1 cellular context compared by ENCODE assay signal in the genomic region with DNA sequence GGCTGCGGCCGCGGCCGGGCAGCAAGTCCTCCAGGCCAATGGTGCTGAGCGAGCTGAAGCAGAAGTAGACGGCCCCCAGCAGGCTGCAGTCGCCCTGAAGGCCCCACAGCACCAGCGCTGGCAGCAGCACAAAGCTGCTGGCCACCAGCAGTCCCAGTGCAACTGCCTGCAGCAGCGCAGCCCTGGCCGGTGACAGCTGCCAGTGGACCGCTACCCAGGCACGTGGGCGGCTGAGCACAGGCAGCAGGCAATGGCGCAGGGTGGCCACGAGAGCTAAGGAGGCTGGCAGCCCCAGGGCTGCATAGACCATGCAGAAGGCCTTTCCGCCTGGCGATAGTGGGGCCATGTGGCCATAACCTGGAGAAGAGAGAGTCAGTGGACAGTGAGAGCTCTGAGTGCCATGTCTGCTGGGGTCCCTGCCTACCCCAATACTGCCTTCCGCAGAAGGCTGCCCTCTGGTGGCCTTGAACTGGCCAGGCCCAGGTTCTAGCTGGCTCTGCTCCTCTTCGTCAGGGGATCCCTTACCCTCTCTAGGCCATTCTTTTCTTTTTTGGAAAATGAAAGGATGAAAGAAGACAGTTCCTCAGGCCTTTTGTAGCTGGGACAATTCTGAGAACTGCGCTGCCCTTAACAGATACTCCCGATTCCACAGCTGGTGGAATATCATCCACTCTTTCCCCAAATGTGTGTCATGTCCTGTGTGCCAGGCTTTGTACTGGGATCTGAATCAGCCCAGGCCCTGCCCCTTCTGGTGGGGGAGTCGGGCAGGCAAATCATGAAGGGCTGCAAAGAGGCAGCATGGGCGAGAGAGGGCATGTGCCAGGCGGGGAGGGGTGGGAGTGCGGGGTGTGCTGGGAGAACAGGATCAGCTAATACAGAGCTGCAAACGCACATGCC.
A peak's percentile ranks its signal among the peaks of the same experiment; 100 is the strongest.
TF ChIP-seq lines count a peak whose summit lies in the region.

No MANE protein-coding gene starts in this region.

TF ChIP-seq in HepG2, 621 proteins besides CTCF, POLR2A, EP300 and RAD21:
- no peak for TF ChIP-seq ZNF646 (CRISPR knock-in tag; IDR thresholded peaks at IDR 0.05)
- TF ChIP-seq ZBTB33 (CRISPR knock-in tag; IDR thresholded peaks at IDR 0.05), result peak; percentile 59
- TF ChIP-seq FOSL2 (CRISPR knock-in tag; IDR thresholded peaks at IDR 0.05), result peak; percentile 17; the same call in 1 of the 2 replicates
- TF ChIP-seq FOXK1 (CRISPR knock-in tag; IDR thresholded peaks at IDR 0.05; ENCODE audit: borderline replicate concordance, low read depth), result no peak
- TF ChIP-seq RXRA (CRISPR knock-in tag; IDR thresholded peaks at IDR 0.05), result peak; percentile 30; the same call in 1 of the 2 replicates
- 0 out of 2 replicates have a peak, but pooled peaks have one; percentile 54 for TF ChIP-seq ZNF30 (CRISPR knock-in tag; IDR thresholded peaks at IDR 0.05)
- peak; percentile 28 for TF ChIP-seq SMC3 (IDR thresholded peaks at IDR 0.05; ENCODE audit: low read length)
- TF ChIP-seq KDM2A (CRISPR knock-in tag; IDR thresholded peaks at IDR 0.05; ENCODE audit: borderline replicate concordance, low read depth), result peak; percentile 34; the same call in 1 of the 2 replicates
- TF ChIP-seq, protein P1, sequence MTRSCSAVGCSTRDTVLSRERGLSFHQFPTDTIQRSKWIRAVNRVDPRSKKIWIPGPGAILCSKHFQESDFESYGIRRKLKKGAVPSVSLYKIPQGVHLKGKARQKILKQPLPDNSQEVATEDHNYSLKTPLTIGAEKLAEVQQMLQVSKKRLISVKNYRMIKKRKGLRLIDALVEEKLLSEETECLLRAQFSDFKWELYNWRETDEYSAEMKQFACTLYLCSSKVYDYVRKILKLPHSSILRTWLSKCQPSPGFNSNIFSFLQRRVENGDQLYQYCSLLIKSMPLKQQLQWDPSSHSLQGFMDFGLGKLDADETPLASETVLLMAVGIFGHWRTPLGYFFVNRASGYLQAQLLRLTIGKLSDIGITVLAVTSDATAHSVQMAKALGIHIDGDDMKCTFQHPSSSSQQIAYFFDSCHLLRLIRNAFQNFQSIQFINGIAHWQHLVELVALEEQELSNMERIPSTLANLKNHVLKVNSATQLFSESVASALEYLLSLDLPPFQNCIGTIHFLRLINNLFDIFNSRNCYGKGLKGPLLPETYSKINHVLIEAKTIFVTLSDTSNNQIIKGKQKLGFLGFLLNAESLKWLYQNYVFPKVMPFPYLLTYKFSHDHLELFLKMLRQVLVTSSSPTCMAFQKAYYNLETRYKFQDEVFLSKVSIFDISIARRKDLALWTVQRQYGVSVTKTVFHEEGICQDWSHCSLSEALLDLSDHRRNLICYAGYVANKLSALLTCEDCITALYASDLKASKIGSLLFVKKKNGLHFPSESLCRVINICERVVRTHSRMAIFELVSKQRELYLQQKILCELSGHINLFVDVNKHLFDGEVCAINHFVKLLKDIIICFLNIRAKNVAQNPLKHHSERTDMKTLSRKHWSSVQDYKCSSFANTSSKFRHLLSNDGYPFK (CRISPR knock-in tag; IDR thresholded peaks at IDR 0.05; ENCODE audit: borderline replicate concordance), result 0 out of 2 replicates have a peak, but pooled peaks have one; percentile 33
- peak; percentile 62 for TF ChIP-seq AGO2 (optimal IDR thresholded peaks at IDR 0.05; ENCODE audit: low read depth, low read length)
- no peak for TF ChIP-seq FOXJ3 (CRISPR knock-in tag; IDR thresholded peaks at IDR 0.05; ENCODE audit: borderline replicate concordance)
- TF ChIP-seq ZNF446 (CRISPR knock-in tag; IDR thresholded peaks at IDR 0.05), result no peak
- TF ChIP-seq, protein P2, sequence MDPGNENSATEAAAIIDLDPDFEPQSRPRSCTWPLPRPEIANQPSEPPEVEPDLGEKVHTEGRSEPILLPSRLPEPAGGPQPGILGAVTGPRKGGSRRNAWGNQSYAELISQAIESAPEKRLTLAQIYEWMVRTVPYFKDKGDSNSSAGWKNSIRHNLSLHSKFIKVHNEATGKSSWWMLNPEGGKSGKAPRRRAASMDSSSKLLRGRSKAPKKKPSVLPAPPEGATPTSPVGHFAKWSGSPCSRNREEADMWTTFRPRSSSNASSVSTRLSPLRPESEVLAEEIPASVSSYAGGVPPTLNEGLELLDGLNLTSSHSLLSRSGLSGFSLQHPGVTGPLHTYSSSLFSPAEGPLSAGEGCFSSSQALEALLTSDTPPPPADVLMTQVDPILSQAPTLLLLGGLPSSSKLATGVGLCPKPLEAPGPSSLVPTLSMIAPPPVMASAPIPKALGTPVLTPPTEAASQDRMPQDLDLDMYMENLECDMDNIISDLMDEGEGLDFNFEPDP (CRISPR knock-in tag; conservative IDR thresholded peaks at IDR 0.05), result 0 out of 2 replicates have a peak, but pooled peaks have one; percentile 34
- peak; percentile 15; the same call in 1 of the 2 replicates for TF ChIP-seq ZFX (CRISPR knock-in tag; IDR thresholded peaks at IDR 0.05; ENCODE audit: low read depth)
- no peak for TF ChIP-seq POLR2AphosphoS2 (IDR thresholded peaks at IDR 0.05; ENCODE audit: low read depth, low read length)
- TF ChIP-seq, protein P3, sequence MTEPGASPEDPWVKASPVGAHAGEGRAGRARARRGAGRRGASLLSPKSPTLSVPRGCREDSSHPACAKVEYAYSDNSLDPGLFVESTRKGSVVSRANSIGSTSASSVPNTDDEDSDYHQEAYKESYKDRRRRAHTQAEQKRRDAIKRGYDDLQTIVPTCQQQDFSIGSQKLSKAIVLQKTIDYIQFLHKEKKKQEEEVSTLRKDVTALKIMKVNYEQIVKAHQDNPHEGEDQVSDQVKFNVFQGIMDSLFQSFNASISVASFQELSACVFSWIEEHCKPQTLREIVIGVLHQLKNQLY (CRISPR knock-in tag; IDR thresholded peaks at IDR 0.05), result no peak
- peak; percentile 52 for TF ChIP-seq STAG1 (CRISPR knock-in tag; IDR thresholded peaks at IDR 0.05)
- TF ChIP-seq MEF2D (CRISPR knock-in tag; IDR thresholded peaks at IDR 0.05), result no peak
